In the genomic region with DNA sequence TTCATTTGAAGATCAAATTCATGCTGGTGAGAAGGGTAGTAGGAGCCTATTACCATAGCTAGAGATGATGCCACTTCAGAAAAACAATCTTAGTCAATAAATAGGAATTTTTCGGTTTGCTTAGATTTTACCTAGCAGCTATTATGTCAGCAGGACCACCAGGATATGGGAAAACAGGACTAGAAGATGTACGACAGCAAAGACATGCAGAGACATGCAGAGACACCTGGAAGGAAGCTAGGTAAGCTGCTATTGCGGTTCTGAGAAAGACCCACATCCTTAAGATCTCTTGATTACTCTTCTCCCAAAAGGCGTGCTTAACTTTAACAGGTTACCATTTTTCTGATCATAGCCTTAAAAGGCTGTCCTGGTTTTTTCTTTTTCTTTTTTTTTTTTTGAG, we compare ENCODE assay signal across 17 cellular contexts.
"Had no signal": no experiment of that assay in that cellular context is flagged by ENCODE, and none has a peak within 500 bp of the region (broad histone marks: within the 10 kb centered on the region; RNA-seq: fewer than 3 reads in every experiment).

No MANE protein-coding gene starts in this region.

- FAIRE-seq: pancreas, TTC549 had no signal

- DNase-seq: activated CD4-positive, alpha-beta T cell treated with anti-CD3 and anti-CD28 coated beads, Interleukin-2, amount 50 U/mL, for 48 hours; activated gamma-delta T cell; adrenal gland; caudate nucleus; dorsolateral prefrontal cortex; erythroblast; heart left ventricle; kidney glomerular epithelial cell; left ventricle myocardium inferior; naive thymus-derived CD4-positive, alpha-beta T cell; pancreas; spleen; stimulated activated CD4-positive, alpha-beta T cell treated with anti-CD3 and anti-CD28 coated beads, Interleukin-4, amount 100 ng/mL, for 4 hours; upper lobe of left lung had no signal

- H3K4me3 ChIP-seq: adrenal gland, dorsolateral prefrontal cortex, gastroesophageal sphincter, heart left ventricle, left ventricle myocardium inferior, pancreas, spleen, thoracic aorta, upper lobe of left lung had no signal

- H3K36me3 ChIP-seq: adrenal gland, pancreas, spleen, thoracic aorta had no signal

- H3K27ac ChIP-seq: adrenal gland, dorsolateral prefrontal cortex, gastroesophageal sphincter, heart left ventricle, left ventricle myocardium inferior, pancreas, spleen, thoracic aorta, upper lobe of left lung had no signal

- H3K9me3 ChIP-seq: adrenal gland, gastroesophageal sphincter, left ventricle myocardium inferior, pancreas, spleen, thoracic aorta, upper lobe of left lung had no signal

- H3K4me1 ChIP-seq: adrenal gland, pancreas, spleen, upper lobe of left lung had no signal

- H3K27me3 ChIP-seq: adrenal gland, dorsolateral prefrontal cortex, gastroesophageal sphincter, heart left ventricle, pancreas, spleen, upper lobe of left lung had no signal
